ENCODE assay signal across 23 cellular contexts in the genomic region with DNA sequence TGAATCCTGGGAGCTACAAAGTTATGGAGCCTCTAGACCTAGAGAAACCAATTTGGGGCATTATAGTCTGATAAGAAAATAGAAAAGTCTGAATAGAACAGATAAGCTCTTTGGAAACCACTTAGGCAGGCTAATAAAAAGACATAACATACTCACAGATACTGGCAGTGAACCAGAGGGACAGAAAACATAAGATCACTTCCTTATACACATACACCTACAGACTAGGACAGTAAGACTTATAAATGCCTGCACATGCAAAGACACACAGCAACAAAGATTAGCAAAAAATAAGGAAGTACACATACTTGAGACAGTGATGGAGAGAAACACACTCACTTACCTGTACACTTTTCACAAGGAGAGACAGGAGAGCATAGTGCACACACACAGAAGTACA.
"Had no signal": no experiment of that assay in that cellular context is flagged by ENCODE, and none has a peak within 500 bp of the region (broad histone marks: within the 10 kb centered on the region; RNA-seq: fewer than 3 reads in every experiment).

No MANE protein-coding gene starts in this region.

- ATAC-seq: activated CD4-positive, alpha-beta T cell treated with anti-CD3 and anti-CD28 coated beads for 36 hours; esophagus mucosa; gastroesophageal sphincter; heart right ventricle; natural killer cell had no signal

- H3K27ac ChIP-seq: brain microvascular endothelial cell, coronary artery, gastroesophageal sphincter, heart right ventricle, left ventricle myocardium inferior, neutrophil, sigmoid colon, spleen, thyroid gland, WERI-Rb-1 had no signal

- H3K4me3 ChIP-seq: coronary artery, gastroesophageal sphincter, heart right ventricle, left ventricle myocardium inferior, sigmoid colon, spleen, thyroid gland had no signal

- H3K4me1 ChIP-seq: gastroesophageal sphincter, sigmoid colon, spleen, thyroid gland had no signal

- H3K27me3 ChIP-seq: brain microvascular endothelial cell, gastroesophageal sphincter, heart right ventricle, neutrophil, sigmoid colon, spleen, thyroid gland had no signal

- H3K9me3 Mint-ChIP-seq: activated CD4-positive, alpha-beta memory T cell treated with anti-CD3 and anti-CD28 coated beads for 36 hours; activated naive CD4-positive, alpha-beta T cell treated with anti-CD3 and anti-CD28 coated beads for 36 hours; activated T-helper 2 cell treated with anti-CD3 and anti-CD28 coated beads, Interferon-gamma antibody, Interleukin-2, Interleukin-4, amounts not matched to agents 10 μg/mL and 5 μg/mL and 100 μg/mL, durations not matched to agents 14 hours and 24 hours and 36 hours; natural killer cell had no signal

- H3K27ac Mint-ChIP-seq: activated CD4-positive, alpha-beta memory T cell treated with anti-CD3 and anti-CD28 coated beads for 36 hours; activated CD4-positive, alpha-beta T cell treated with anti-CD3 and anti-CD28 coated beads for 36 hours; activated naive CD4-positive, alpha-beta T cell treated with anti-CD3 and anti-CD28 coated beads for 36 hours; activated T-helper 2 cell treated with anti-CD3 and anti-CD28 coated beads, Interferon-gamma antibody, Interleukin-2, Interleukin-4, amounts not matched to agents 10 μg/mL and 5 μg/mL and 100 μg/mL, durations not matched to agents 14 hours and 24 hours and 36 hours; natural killer cell had no signal

- DNase-seq: activated CD4-positive, alpha-beta memory T cell treated with anti-CD3 and anti-CD28 coated beads for 36 hours; activated CD4-positive, alpha-beta T cell treated with anti-CD3 and anti-CD28 coated beads for 36 hours; activated naive CD4-positive, alpha-beta T cell treated with anti-CD3 and anti-CD28 coated beads for 36 hours; activated T-cell treated with anti-CD3 and anti-CD28 coated beads for 4 hours; aorta; brain microvascular endothelial cell; central memory CD4-positive, alpha-beta T cell; heart right ventricle; left ventricle myocardium inferior; natural killer cell; sigmoid colon; spleen; stimulated activated naive CD4-positive, alpha-beta T cell treated with Interleukin-2 at 50 U/mL for 16 hours; T-helper 1 cell; T-helper 9 cell; thyroid gland; WERI-Rb-1 had no signal

- H3K4me1 Mint-ChIP-seq: activated CD4-positive, alpha-beta T cell treated with anti-CD3 and anti-CD28 coated beads for 36 hours; natural killer cell had no signal

- H3K27me3 Mint-ChIP-seq: activated CD4-positive, alpha-beta memory T cell treated with anti-CD3 and anti-CD28 coated beads for 36 hours; activated CD4-positive, alpha-beta T cell treated with anti-CD3 and anti-CD28 coated beads for 36 hours had no signal

- FAIRE-seq: endometrium had no signal

- H3K4me3 Mint-ChIP-seq: activated CD4-positive, alpha-beta memory T cell treated with anti-CD3 and anti-CD28 coated beads for 36 hours; activated CD4-positive, alpha-beta T cell treated with anti-CD3 and anti-CD28 coated beads for 36 hours; activated naive CD4-positive, alpha-beta T cell treated with anti-CD3 and anti-CD28 coated beads for 36 hours; natural killer cell had no signal

- H3K9me3 ChIP-seq: gastroesophageal sphincter, heart right ventricle, left ventricle myocardium inferior, neutrophil, sigmoid colon, spleen, thyroid gland had no signal
